30 cellular contexts compared by ENCODE assay signal in the genomic region with DNA sequence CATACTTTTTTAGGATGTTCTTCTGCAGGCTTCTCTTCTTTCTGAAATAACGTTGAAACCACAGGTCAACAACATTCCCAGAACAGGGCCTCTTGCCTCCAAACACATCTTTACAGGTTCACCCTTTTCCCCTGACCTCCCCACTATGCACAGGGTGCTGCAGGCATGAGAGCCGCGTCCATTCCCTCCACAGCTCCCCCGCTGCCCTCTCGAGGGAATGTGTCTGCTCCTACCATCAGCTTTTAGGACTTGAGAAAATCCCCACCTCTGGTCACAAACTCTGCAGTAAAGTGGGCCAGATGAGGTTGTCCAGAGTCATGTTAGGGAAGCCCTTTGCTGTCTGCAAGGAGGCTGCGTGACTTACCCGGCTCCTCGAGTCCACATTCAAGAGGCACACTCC. TPM values are rescaled to one million over a fixed set of nuclear protein-coding genes. Genes with fewer than 3 reads are reported as not detected.
DNase-seq lines count a peak whose midpoint lies in the region; ATAC-seq, FAIRE-seq and TF ChIP-seq lines count a peak whose summit lies in the region.
"Had no signal": no experiment of that assay in that cellular context is flagged by ENCODE, and none has a peak within 500 bp of the region (broad histone marks: within the 10 kb centered on the region; RNA-seq: fewer than 3 reads in every experiment).

No MANE protein-coding gene starts in this region.

- H2AFZ ChIP-seq in H1 (ENCODE audit: low read length) = no peak overlapping the region

- no peak for TF ChIP-seq POLR2A in H1 (IDR thresholded peaks at IDR 0.05; ENCODE audit: control extremely low read depth in 1 of 2, low read depth in 2 of 2, low read length in 2 of 2)

- H4K8ac ChIP-seq in H1 (ENCODE audit: extremely low read depth, insufficient read depth, low read length) = no peak overlapping the region

- H3K4me1 ChIP-seq in H1 (replicated peaks in 1 of 4; ENCODE audit: control insufficient read depth in 3 of 4, insufficient read depth in 4 of 4, low read length in 3 of 4) (no peaks in the 10 kb centered on the region), HAP-1 (peaks cover 6% of the 10 kb centered on the region)
- H3K4me1 ChIP-seq: psoas muscle had no signal

- no peak overlapping the region for H2BK12ac ChIP-seq in H1 (ENCODE audit: low read depth, low read length)

- no peak overlapping the region for H4K5ac ChIP-seq in H1 (ENCODE audit: insufficient read length, low read depth, low read length)

- H3K27ac Mint-ChIP-seq in activated naive CD4-positive, alpha-beta T cell treated with anti-CD3 and anti-CD28 coated beads, Interleukin-2, amount 50 U/mL, for 72 hours = peak overlapping the region; percentile 35 to 62
- no peak overlapping the region for H3K27ac Mint-ChIP-seq in WTC11
- peak overlapping the region; percentile 75 for H3K27ac Mint-ChIP-seq in stimulated activated effector memory CD8-positive, alpha-beta T cell treated with anti-CD3 and anti-CD28 coated beads, Interleukin-12 subunit alpha, Interleukin-12 subunit beta, amount 100 ng/mL, for 72 hours

- H3K18ac ChIP-seq in H1 (ENCODE audit: extremely low read depth, low read length) = no peak overlapping the region

- no peak overlapping the region for H2BK20ac ChIP-seq in H1 (ENCODE audit: low read length)

- no peak overlapping the region for H3K56ac ChIP-seq in H1 (replicated peaks; ENCODE audit: insufficient read length, low read depth, low read length)

- CTCF ChIA-PET in WTC11 (lab: Charles Lee) = interaction anchor here (0.6 to 2.0 kb wide), 3 partner anchors 161 to 355 kb away, joined by 3 to 5 read pairs (median 4); no protein-coding TSS in a partner anchor
- CTCF ChIA-PET in H1 (lab: Charles Lee; ENCODE audit: partially characterized antibody) = interaction anchor here (1.1 to 4.8 kb wide), 6 partner anchors 14 to 324 kb away, joined by 3 to 27 read pairs (median 6); no protein-coding TSS in a partner anchor

- H3K9me3 ChIP-seq in H1 (ENCODE audit: insufficient read depth in 2 of 2, low read depth in 1 of 2, low read length in 1 of 2) (no peaks in the 10 kb centered on the region), HAP-1 (no peaks in the 10 kb centered on the region)
- H3K9me3 ChIP-seq: esophagus muscularis mucosa, heart left ventricle, psoas muscle had no signal

- in situ Hi-C loops in HAP-1 (cut with MboI; ENCODE audit: low sequenced_read_pairs) = no loop called here

- ATAC-seq in activated naive CD4-positive, alpha-beta T cell treated with anti-CD3 and anti-CD28 coated beads, Interleukin-2, amount 50 U/mL, for 72 hours = no peak
- ATAC-seq in WTC11 (peak; percentile 57), HG03196 (IDR thresholded peaks at IDR 0.05; ENCODE audit: unreplicated experiment) (no peak)
- no peak for ATAC-seq in stimulated activated effector memory CD8-positive, alpha-beta T cell treated with anti-CD3 and anti-CD28 coated beads, Interleukin-12 subunit alpha, Interleukin-12 subunit beta, amount 100 ng/mL, for 72 hours
- ATAC-seq: left ventricle myocardium superior, Panc1, sciatic nerve had no signal

- H3K36me3 ChIP-seq in H1 (ENCODE audit: control insufficient read depth in 2 of 4, insufficient read depth in 4 of 4, low read length in 3 of 4) (peaks cover 0 to 28% (median 6%) of the 10 kb centered on the region in 4 experiments; a peak in 5 of 8 replicates), HAP-1 (replicated peaks) (peaks cover 11% of the 10 kb centered on the region)

- H3K4ac ChIP-seq in H1 (replicated peaks; ENCODE audit: insufficient read length, low read depth, low read length) = no peak overlapping the region

- H4K20me1 ChIP-seq in H1 (replicated peaks in 1 of 2; ENCODE audit: control insufficient read depth in 1 of 2, insufficient read depth in 2 of 2, low read length in 2 of 2) = no peaks in the 10 kb centered on the region

- 93% methylated on average over 8 of the region's 8 CpGs; no CpG with 5 or more reads in 1 of the 2 experiments for WGBS in H1 (ENCODE audit: extremely low coverage in 1 of 2, insufficient coverage in 1 of 2, insufficient read length in 1 of 2, insufficient replicate concordance in 2 of 2, low coverage in 1 of 2, low lambda C conversion rate in 2 of 2, missing lambda C conversion rate in 1 of 2), 2 experiments

- POLR2A ChIA-PET in WTC11 (lab: Charles Lee) (no interaction called here), H1 (lab: Charles Lee; ENCODE audit: partially characterized antibody) (interaction anchor here (0.5 kb wide), 1 partner anchor 12 kb away, joined by 3 read pairs; no protein-coding TSS in a partner anchor)

- H2BK5ac ChIP-seq in H1 (ENCODE audit: low read depth, low read length) = no peak overlapping the region

- H2BK120ac ChIP-seq in H1 (replicated peaks; ENCODE audit: low read depth, low read length) = no peak overlapping the region

- no peak overlapping the region for H3K14ac ChIP-seq in H1 (ENCODE audit: insufficient read length)

- no peak overlapping the region for H4K91ac ChIP-seq in H1 (replicated peaks; ENCODE audit: insufficient read length, low read length)

- peaks cover 0 to 5% of the 10 kb centered on the region in 2 donors for H3K36me3 Mint-ChIP-seq in activated naive CD4-positive, alpha-beta T cell treated with anti-CD3 and anti-CD28 coated beads, Interleukin-2, amount 50 U/mL, for 72 hours
- peaks cover 25% of the 10 kb centered on the region for H3K36me3 Mint-ChIP-seq in WTC11
- peaks cover 90% of the 10 kb centered on the region for H3K36me3 Mint-ChIP-seq in stimulated activated effector memory CD8-positive, alpha-beta T cell treated with anti-CD3 and anti-CD28 coated beads, Interleukin-12 subunit alpha, Interleukin-12 subunit beta, amount 100 ng/mL, for 72 hours

- TF ChIP-seq RAD21 in H1 (IDR thresholded peaks at IDR 0.05 in 1 of 2, conservative IDR thresholded peaks at IDR 0.05 in 1 of 2; ENCODE audit: low read depth in 2 of 2, low read length in 2 of 2) = peak in 1 of 2 experiments; percentile 18; a peak in 1 of 4 replicates

- no peak overlapping the region for H3K23ac ChIP-seq in H1 (ENCODE audit: insufficient read length)

- no peak overlapping the region for H3K9ac ChIP-seq in H1 (replicated peaks in 1 of 4; ENCODE audit: extremely low read depth in 1 of 4, low read depth in 3 of 4, low read length in 3 of 4)

- no peak overlapping the region for H3K27ac ChIP-seq in H1 (ENCODE audit: low read depth, low read length)
- H3K27ac ChIP-seq: esophagus muscularis mucosa, heart left ventricle, psoas muscle had no signal

- no peak overlapping the region for H3K4me3 Mint-ChIP-seq in WTC11
- H3K4me3 Mint-ChIP-seq in stimulated activated effector memory CD8-positive, alpha-beta T cell treated with anti-CD3 and anti-CD28 coated beads, Interleukin-12 subunit alpha, Interleukin-12 subunit beta, amount 100 ng/mL, for 72 hours = no peak overlapping the region
- H3K4me3 Mint-ChIP-seq: IgD-negative memory B cell had no signal

- no peaks in the 10 kb centered on the region; the same call in 1 of the 2 replicates for H3K23me2 ChIP-seq in H1 (ENCODE audit: low read depth, low read length)

- H3K9me3 Mint-ChIP-seq in activated naive CD4-positive, alpha-beta T cell treated with anti-CD3 and anti-CD28 coated beads, Interleukin-2, amount 50 U/mL, for 72 hours = no peaks in the 10 kb centered on the region
- no peaks in the 10 kb centered on the region for H3K9me3 Mint-ChIP-seq in WTC11
- H3K9me3 Mint-ChIP-seq in stimulated activated effector memory CD8-positive, alpha-beta T cell treated with anti-CD3 and anti-CD28 coated beads, Interleukin-12 subunit alpha, Interleukin-12 subunit beta, amount 100 ng/mL, for 72 hours = no peaks in the 10 kb centered on the region
- H3K9me3 Mint-ChIP-seq: IgD-negative memory B cell had no signal

- H3K27me3 ChIP-seq in H1 (replicated peaks in 1 of 4; ENCODE audit: control insufficient read depth in 3 of 4, extremely low read depth in 1 of 4, insufficient read depth in 3 of 4, low read length in 3 of 4) (no peaks in the 10 kb centered on the region), HAP-1 (ENCODE audit: low read depth) (no peaks in the 10 kb centered on the region)
- H3K27me3 ChIP-seq: esophagus muscularis mucosa, heart left ventricle had no signal

- H3K4me2 ChIP-seq in H1 (ENCODE audit: insufficient read depth in 1 of 2, low read depth in 2 of 2, low read length in 2 of 2) = no peak overlapping the region

- H2AK5ac ChIP-seq in H1 (ENCODE audit: low read depth, low read length) = no peak overlapping the region

- H3K27me3 Mint-ChIP-seq in WTC11 (ENCODE audit: low read depth) = no peaks in the 10 kb centered on the region; the same call in 1 of the 2 replicates
- H3K27me3 Mint-ChIP-seq: IgD-negative memory B cell had no signal

- no peaks in the 10 kb centered on the region for H3K4me1 Mint-ChIP-seq in WTC11
- H3K4me1 Mint-ChIP-seq in stimulated activated effector memory CD8-positive, alpha-beta T cell treated with anti-CD3 and anti-CD28 coated beads, Interleukin-12 subunit alpha, Interleukin-12 subunit beta, amount 100 ng/mL, for 72 hours = peaks cover 26% of the 10 kb centered on the region
- H3K4me1 Mint-ChIP-seq: IgD-negative memory B cell had no signal

- no peak for TF ChIP-seq CTCF in WTC11 (IDR thresholded peaks at IDR 0.05)
- TF ChIP-seq CTCF in H1 (IDR thresholded peaks at IDR 0.05; ENCODE audit: control extremely low read depth in 1 of 3, insufficient read depth in 1 of 3, low read depth in 1 of 3, low read length in 3 of 3) = peak in 2 of 3 experiments; percentile 16 to 19; a peak in 2 of 4 replicates

- H3K79me2 ChIP-seq in H1 (ENCODE audit: control insufficient read depth in 1 of 2, insufficient read depth in 2 of 2, low read length in 2 of 2) = no peaks in the 10 kb centered on the region

- no peaks in the 10 kb centered on the region; the same call in 1 of the 2 replicates for H3K79me1 ChIP-seq in H1 (ENCODE audit: low read depth, low read length)

- no peak for DNase-seq in activated naive CD4-positive, alpha-beta T cell treated with anti-CD3 and anti-CD28 coated beads, Interleukin-2, amount 50 U/mL, for 72 hours (ENCODE audit: low spot score in 2 of 2)
- no peak for DNase-seq in activated naive CD4-positive, alpha-beta T cell (lab: John Stamatoyannopoulos, UW)
- no peak for DNase-seq in WTC11 (ENCODE audit: low spot score)
- DNase-seq in H1 (ENCODE audit: low read depth in 1 of 2, low spot score in 2 of 2) = no peak
- no peak for DNase-seq in stimulated activated effector memory CD8-positive, alpha-beta T cell treated with anti-CD3 and anti-CD28 coated beads, Interleukin-12 subunit alpha, Interleukin-12 subunit beta, amount 100 ng/mL, for 72 hours (ENCODE audit: low spot score in 2 of 2)
- no peak for DNase-seq in stimulated activated CD4-positive, alpha-beta T cell treated with anti-CD3 and anti-CD28 coated beads, Interleukin-4, amount 100 ng/mL, for 24 hours
- DNase-seq in HAP-1 (ENCODE audit: low spot score in 2 of 2) = no peak
- DNase-seq: ACHN; central memory CD4-positive, alpha-beta T cell; COR-L47; dermis blood vessel endothelial cell; heart left ventricle; left ventricle myocardium superior; mesendoderm; NCI-H146; NCI-H748 treated with DMSO at 0.1 percent for 48 hours; psoas muscle; SHP77; stimulated activated CD4-positive, alpha-beta T cell treated with anti-CD3 and anti-CD28 coated beads, Interleukin-12 subunit alpha, Interleukin-12 subunit beta, amount 100 ng/mL, for 4 hours; stimulated activated CD4-positive, alpha-beta T cell treated with anti-CD3 and anti-CD28 coated beads, Interleukin-2, amount 100 ng/mL, for 48 hours; substantia nigra; trophoblast cell had no signal

- no peak for TF ChIP-seq EP300 in H1 (IDR thresholded peaks at IDR 0.05; ENCODE audit: borderline replicate concordance in 1 of 2, low read depth in 2 of 2, low read length in 2 of 2)

- FAIRE-seq in H1 (lab: Jason Lieb, UNC) = no peak
- FAIRE-seq: endometrium, GM12891, keratinocyte had no signal

- H2BK15ac ChIP-seq in H1 (ENCODE audit: low read length) = no peak overlapping the region

- H3K4me3 ChIP-seq in H1 (ENCODE audit: extremely low read depth in 1 of 4, insufficient read depth in 2 of 4, low read depth in 3 of 4, low read length in 4 of 4) = no peak overlapping the region
- no peak overlapping the region for H3K4me3 ChIP-seq in HAP-1
- H3K4me3 ChIP-seq: esophagus muscularis mucosa, heart left ventricle, psoas muscle had no signal

RNA-seq across cellular contexts. Expression of a gene that starts 30.5 kb away (rescaled TPM):
- 10 to 100 TPM in 1 of 2 donors, 1 to 10 TPM in 1; 7.6 to 13.1 TPM for total RNA-seq in activated naive CD4-positive, alpha-beta T cell treated with anti-CD3 and anti-CD28 coated beads, Interleukin-2, amount 50 U/mL, for 72 hours
- 18.2 to 22.4 TPM (median 18.9 TPM) in 3 replicates for total RNA-seq in WTC11 (2021)
- total RNA-seq in H1 (2021; fragmentation: NEBNext Ultra II Directional; extraction: Animal tissue kit (Norgen Biotek cat#: 25700)) = 20.7 and 22.1 TPM in 2 replicates
- polyA plus RNA-seq in H1 (2011; rRNA removed) = 35.2 and 37.9 TPM in 2 replicates
- polyA plus RNA-seq in H1 (2011; cell fraction: cytosol; rRNA removed) = 36.4 TPM
- 28.1 TPM for polyA plus RNA-seq in H1 (2011; cell fraction: nucleus; rRNA removed)
- polyA plus RNA-seq in H1 (2012, experiment 1 of 2) = 20.7 to 25.5 TPM (median 22.4 TPM) in 4 replicates
- polyA plus RNA-seq in H1 (2012, experiment 2 of 2) = 30.6 TPM
- 17.9 TPM for polyA plus RNA-seq in H1 (2013, experiment 1 of 2)
- 17.6 TPM for polyA plus RNA-seq in H1 (2013, experiment 2 of 2)
- 33.6 and 34.0 TPM in 2 replicates for polyA minus RNA-seq in H1 (2011; rRNA and poly(A)+ RNA removed)
- polyA minus RNA-seq in H1 (2011; cell fraction: cytosol; rRNA and poly(A)+ RNA removed) = 17.0 TPM
- 9.7 TPM for polyA minus RNA-seq in H1 (2011; cell fraction: nucleus; rRNA and poly(A)+ RNA removed)
